In the genomic region with DNA sequence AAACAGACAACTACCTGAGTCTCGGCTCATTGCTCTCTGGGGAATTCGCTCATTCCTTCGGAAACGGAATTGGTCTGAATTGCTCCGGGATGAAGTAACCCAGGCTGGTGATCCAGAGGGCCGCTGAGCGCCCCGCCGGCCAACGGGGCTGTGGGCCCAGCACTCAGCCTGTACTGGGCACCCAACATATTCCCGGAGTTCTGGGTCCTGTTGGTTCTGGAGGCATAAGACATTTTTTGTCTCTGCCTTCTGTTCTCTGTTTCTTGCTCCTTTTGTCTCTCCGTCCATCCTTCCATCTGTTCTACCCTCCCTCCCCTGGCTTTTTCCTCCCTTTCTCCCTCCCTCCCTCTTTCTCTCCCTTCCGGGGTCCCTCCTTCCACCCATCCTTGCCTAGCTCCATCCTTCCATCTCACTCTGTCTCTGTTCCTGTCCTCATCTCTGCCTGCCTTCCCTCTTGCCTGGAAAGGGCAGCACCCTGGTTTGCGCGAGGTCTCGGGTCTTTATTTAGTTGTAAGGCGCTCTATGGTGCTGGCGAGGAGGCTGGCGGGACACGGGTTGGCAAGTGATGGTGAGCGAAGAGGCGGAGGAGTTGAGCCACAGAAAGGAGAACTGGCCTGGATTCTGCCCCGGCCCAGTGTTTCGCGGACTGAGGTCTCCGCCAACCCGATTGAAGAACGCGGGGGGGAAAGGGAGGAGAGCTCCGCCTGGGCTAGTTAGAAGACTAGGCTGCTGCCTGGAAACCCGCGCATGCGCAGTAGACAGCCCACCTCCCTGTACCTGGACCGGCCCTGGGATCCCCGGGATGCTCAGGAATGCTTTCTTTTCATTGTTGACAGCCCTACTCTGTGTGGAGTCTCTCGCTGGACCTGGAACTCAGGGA, we compare ENCODE assay signal across 9 cellular contexts.
DNase-seq lines count a peak whose midpoint lies in the region; ATAC-seq, FAIRE-seq and TF ChIP-seq lines count a peak whose summit lies in the region.
"Had no signal": no experiment of that assay in that cellular context is flagged by ENCODE, and none has a peak within 500 bp of the region (broad histone marks: within the 10 kb centered on the region; RNA-seq: fewer than 3 reads in every experiment).

No MANE protein-coding gene starts in this region.

- no peak overlapping the region for H2BK120ac ChIP-seq in H1 (replicated peaks; ENCODE audit: low read depth, low read length)

- peaks cover 0 to 2% of the 10 kb centered on the region in 2 experiments for H4K20me1 ChIP-seq in H1 (replicated peaks in 1 of 2; ENCODE audit: control insufficient read depth in 1 of 2, insufficient read depth in 2 of 2, low read length in 2 of 2)

- no peak overlapping the region for H3K9ac ChIP-seq in H1 (replicated peaks in 1 of 4; ENCODE audit: extremely low read depth in 1 of 4, low read depth in 3 of 4, low read length in 3 of 4)

- no peaks in the 10 kb centered on the region for H3K79me1 ChIP-seq in H1 (ENCODE audit: low read depth, low read length)

- 25% methylated on average over 36 of the region's 36 CpGs; no CpG with 5 or more reads in 1 of the 2 experiments for WGBS in H1 (ENCODE audit: extremely low coverage in 1 of 2, insufficient coverage in 1 of 2, insufficient read length in 1 of 2, insufficient replicate concordance in 2 of 2, low coverage in 1 of 2, low lambda C conversion rate in 2 of 2, missing lambda C conversion rate in 1 of 2), 2 experiments
- WGBS in mesodermal cell (ENCODE audit: insufficient coverage in 2 of 2), 2 experiments, result 32 to 40% methylated on average over 36 of the region's 36 CpGs

- H3K56ac ChIP-seq in H1 (replicated peaks; ENCODE audit: insufficient read length, low read depth, low read length), result no peak overlapping the region

- no peak overlapping the region for H3K14ac ChIP-seq in H1 (ENCODE audit: insufficient read length)

- TF ChIP-seq EP300 in H1 (IDR thresholded peaks at IDR 0.05; ENCODE audit: borderline replicate concordance in 1 of 2, low read depth in 2 of 2, low read length in 2 of 2), result no peak

- peaks cover 18% of the 10 kb centered on the region for H3K27me3 Mint-ChIP-seq in activated CD4-positive, alpha-beta memory T cell treated with anti-CD3 and anti-CD28 coated beads for 36 hours

- peak overlapping the region; percentile 37; the same call in 1 of the 2 replicates for H4K8ac ChIP-seq in H1 (ENCODE audit: extremely low read depth, insufficient read depth, low read length)

- H3K9me3 Mint-ChIP-seq in activated CD4-positive, alpha-beta memory T cell treated with anti-CD3 and anti-CD28 coated beads for 36 hours, result peaks cover 22% of the 10 kb centered on the region

- POLR2A ChIA-PET in activated CD4-positive, alpha-beta memory T cell treated with anti-CD3 and anti-CD28 coated beads for 36 hours (lab: Charles Lee), result no interaction called here
- POLR2A ChIA-PET in H1 (lab: Charles Lee; ENCODE audit: partially characterized antibody), result interaction anchor here (1.1 to 2.1 kb wide), 3 partner anchors 1014 to 1018 kb away, joined by 3 to 12 read pairs (median 9); no protein-coding TSS in a partner anchor

- H2BK15ac ChIP-seq in H1 (ENCODE audit: low read length), result no peak overlapping the region

- peak; percentile 23 for DNase-seq in activated CD4-positive, CD25-positive, alpha-beta regulatory T cell treated with anti-CD3 and anti-CD28 coated beads, Interleukin-2, amount 50 U/mL, for 16 hours (ENCODE audit: low read depth, low spot score)
- DNase-seq in activated CD4-positive, CD25-positive, alpha-beta regulatory T cell (lab: John Stamatoyannopoulos, UW), result no peak
- DNase-seq in activated CD4-positive, alpha-beta memory T cell treated with anti-CD3 and anti-CD28 coated beads for 36 hours, result peak; percentile 70
- DNase-seq in H1 (ENCODE audit: low read depth in 1 of 2, low spot score in 2 of 2) (peak; percentile 93 to 98), cerebellar nuclear complex (lab: John Stamatoyannopoulos, UW) (no peak)
- DNase-seq in stimulated activated CD8-positive, alpha-beta memory T cell treated with anti-CD3 and anti-CD28 coated beads, Interleukin-2, amount 100 ng/mL, for 1 hour (ENCODE audit: low read depth in 2 of 2), result peak; percentile 41 to 55

- FAIRE-seq in H1 (lab: Jason Lieb, UNC), result no peak

- H3K4me3 ChIP-seq in H1 (ENCODE audit: extremely low read depth in 1 of 4, insufficient read depth in 2 of 4, low read depth in 3 of 4, low read length in 4 of 4) (peak overlapping the region; percentile 27 to 64 (median 44); a peak in 7 of 8 replicates), mesodermal cell (ENCODE audit: extremely low read depth, insufficient read depth, low read length, poor library complexity, severe bottlenecking) (peak overlapping the region; percentile 23)

- peak overlapping the region; percentile 1 for H3K27ac Mint-ChIP-seq in activated CD4-positive, alpha-beta memory T cell treated with anti-CD3 and anti-CD28 coated beads for 36 hours

- no peak overlapping the region for H4K91ac ChIP-seq in H1 (replicated peaks; ENCODE audit: insufficient read length, low read length)

- ATAC-seq in HG03354 (IDR thresholded peaks at IDR 0.05; ENCODE audit: poor library complexity, severe bottlenecking, unreplicated experiment), result peak; percentile 60

- H4K5ac ChIP-seq in H1 (ENCODE audit: insufficient read length, low read depth, low read length), result no peak overlapping the region

- H3K23me2 ChIP-seq in H1 (ENCODE audit: low read depth, low read length), result peaks cover 4% of the 10 kb centered on the region; the same call in 1 of the 2 replicates

- no peak overlapping the region for H3K27ac ChIP-seq in H1 (ENCODE audit: low read depth, low read length)
- no peak overlapping the region for H3K27ac ChIP-seq in mesodermal cell (ENCODE audit: low read depth, low read length, severe bottlenecking)
- H3K27ac ChIP-seq: 22Rv1 had no signal

- intact Hi-C loops in activated CD4-positive, alpha-beta memory T cell treated with anti-CD3 and anti-CD28 coated beads for 36 hours (cut with micrococcal nuclease), result no loop called here

- H3K23ac ChIP-seq in H1 (ENCODE audit: insufficient read length), result no peak overlapping the region

- peak overlapping the region; percentile 63 to 96 for H3K4me2 ChIP-seq in H1 (ENCODE audit: insufficient read depth in 1 of 2, low read depth in 2 of 2, low read length in 2 of 2)

- H2BK20ac ChIP-seq in H1 (ENCODE audit: low read length), result no peak overlapping the region

- peak overlapping the region; percentile 10; the same call in 1 of the 2 replicates for H2BK12ac ChIP-seq in H1 (ENCODE audit: low read depth, low read length)

- H3K4me1 Mint-ChIP-seq in activated CD4-positive, alpha-beta memory T cell treated with anti-CD3 and anti-CD28 coated beads for 36 hours (ENCODE audit: low read depth), result peaks cover 15% of the 10 kb centered on the region

- H3K4me1 ChIP-seq in H1 (replicated peaks in 1 of 4; ENCODE audit: control insufficient read depth in 3 of 4, insufficient read depth in 4 of 4, low read length in 3 of 4) (peaks cover 0 to 10% (median 4%) of the 10 kb centered on the region in 4 experiments; a peak in 5 of 7 replicates), mesodermal cell (ENCODE audit: control insufficient read depth, insufficient read depth, low read length, poor library complexity, severe bottlenecking) (no peaks in the 10 kb centered on the region)

- TF ChIP-seq CTCF in H1 (IDR thresholded peaks at IDR 0.05; ENCODE audit: control extremely low read depth in 1 of 3, insufficient read depth in 1 of 3, low read depth in 1 of 3, low read length in 3 of 3), result no peak

- H2AFZ ChIP-seq in H1 (ENCODE audit: low read length), result no peak overlapping the region

- no peak for TF ChIP-seq RAD21 in H1 (IDR thresholded peaks at IDR 0.05 in 1 of 2, conservative IDR thresholded peaks at IDR 0.05 in 1 of 2; ENCODE audit: low read depth in 2 of 2, low read length in 2 of 2)

- H3K36me3 ChIP-seq in H1 (ENCODE audit: control insufficient read depth in 2 of 4, insufficient read depth in 4 of 4, low read length in 3 of 4) (no peaks in the 10 kb centered on the region), mesodermal cell (ENCODE audit: control insufficient read depth, insufficient read depth, low read length) (no peaks in the 10 kb centered on the region)

- H2AK5ac ChIP-seq in H1 (ENCODE audit: low read depth, low read length), result no peak overlapping the region

- H3K4me3 Mint-ChIP-seq in activated CD4-positive, alpha-beta memory T cell treated with anti-CD3 and anti-CD28 coated beads for 36 hours, result peak overlapping the region; percentile 63

- H3K18ac ChIP-seq in H1 (ENCODE audit: extremely low read depth, low read length), result no peak overlapping the region

- no peak for TF ChIP-seq POLR2A in H1 (IDR thresholded peaks at IDR 0.05; ENCODE audit: control extremely low read depth in 1 of 2, low read depth in 2 of 2, low read length in 2 of 2)

- H3K36me3 Mint-ChIP-seq in activated CD4-positive, alpha-beta memory T cell treated with anti-CD3 and anti-CD28 coated beads for 36 hours, result peaks cover 7% of the 10 kb centered on the region

- H2BK5ac ChIP-seq in H1 (ENCODE audit: low read depth, low read length), result no peak overlapping the region

- H3K27me3 ChIP-seq in H1 (replicated peaks in 1 of 4; ENCODE audit: control insufficient read depth in 3 of 4, extremely low read depth in 1 of 4, insufficient read depth in 3 of 4, low read length in 3 of 4), result peaks cover 8 to 32% (median 22%) of the 10 kb centered on the region in 4 experiments

- CTCF ChIA-PET in activated CD4-positive, alpha-beta memory T cell treated with anti-CD3 and anti-CD28 coated beads for 36 hours (lab: Charles Lee), result interaction anchor here (1.0 to 1.2 kb wide), 2 partner anchors 1012 to 1018 kb away, joined by 3 to 4 read pairs; no protein-coding TSS in a partner anchor
- CTCF ChIA-PET in H1 (lab: Charles Lee; ENCODE audit: partially characterized antibody), result interaction anchor here (1.3 to 1.8 kb wide), 3 partner anchors 953 to 1017 kb away, joined by 3 to 6 read pairs (median 5); no protein-coding TSS in a partner anchor

- H3K9me3 ChIP-seq in H1 (ENCODE audit: insufficient read depth in 2 of 2, low read depth in 1 of 2, low read length in 1 of 2) (peaks cover 11 to 73% of the 10 kb centered on the region in 2 experiments; a peak in 3 of 4 replicates), mesodermal cell (ENCODE audit: control insufficient read depth, low read length) (peaks cover 24% of the 10 kb centered on the region)

- H3K4ac ChIP-seq in H1 (replicated peaks; ENCODE audit: insufficient read length, low read depth, low read length), result no peak overlapping the region

- no peaks in the 10 kb centered on the region for H3K79me2 ChIP-seq in H1 (ENCODE audit: control insufficient read depth in 1 of 2, insufficient read depth in 2 of 2, low read length in 2 of 2)

TF ChIP-seq in H1, 55 proteins besides CTCF, POLR2A, EP300 and RAD21 (continues in another document):
- TF ChIP-seq POU5F1 (IDR thresholded peaks at IDR 0.05; ENCODE audit: low read depth, low read length) (no peak), RBBP5 (IDR thresholded peaks at IDR 0.05; ENCODE audit: borderline replicate concordance, low read depth, low read length) (no peak), TEAD4 (IDR thresholded peaks at IDR 0.05; ENCODE audit: low read depth, low read length) (peak; percentile 59), TAF1 (IDR thresholded peaks at IDR 0.05; ENCODE audit: low read depth, low read length) (no peak), KDM4A (IDR thresholded peaks at IDR 0.05; ENCODE audit: low read depth, low read length, severe bottlenecking) (peak; percentile 90), PHF8 (conservative IDR thresholded peaks at IDR 0.05; ENCODE audit: low read depth, low read length) (0 out of 2 replicates have a peak, but pooled peaks have one; percentile 6)

Comparison
In these comparisons a context has a peak if more than half of its experiments do, and no peak if none do; other contexts are left out.
1. DNase-seq: peak in activated CD4-positive, CD25-positive, alpha-beta regulatory T cell treated with anti-CD3 and anti-CD28 coated beads, Interleukin-2, amount 50 U/mL, for 16 hours (single experiment), activated CD4-positive, alpha-beta memory T cell treated with anti-CD3 and anti-CD28 coated beads for 36 hours (single experiment), H1 (2 of 2) and stimulated activated CD8-positive, alpha-beta memory T cell treated with anti-CD3 and anti-CD28 coated beads, Interleukin-2, amount 100 ng/mL, for 1 hour (2 of 2); none in activated CD4-positive, CD25-positive, alpha-beta regulatory T cell (0 of 4) and cerebellar nuclear complex (0 of 2).